ENCODE assay signal across 8 cellular contexts in genomic region chr1:228275435-228276342, GRCh38.
DNase-seq lines count a peak whose midpoint lies in the region; ATAC-seq and TF ChIP-seq lines count a peak whose summit lies in the region.

No MANE protein-coding gene starts in this region.

- ATAC-seq in GM18505 (IDR thresholded peaks at IDR 0.05; ENCODE audit: unreplicated experiment) (peak; percentile 69), HG03521 (IDR thresholded peaks at IDR 0.05; ENCODE audit: unreplicated experiment) (peak; percentile 62)
- ATAC-seq in activated naive CD4-positive, alpha-beta T cell treated with anti-CD3 and anti-CD28 coated beads, Interleukin-2, amount 50 U/mL, for 72 hours, result peak; percentile 90 to 92

- peak overlapping the region; percentile 75 to 86 for H3K27ac Mint-ChIP-seq in activated naive CD4-positive, alpha-beta T cell treated with anti-CD3 and anti-CD28 coated beads, Interleukin-2, amount 50 U/mL, for 72 hours
- no peak overlapping the region for H3K27ac Mint-ChIP-seq in glutamatergic neuron (ENCODE audit: unreplicated experiment)

- H3K27ac ChIP-seq in SJCRH30 (peak overlapping the region; percentile 82), stomach (peak overlapping the region; percentile 5 to 82 (median 67))

- H3K36me3 Mint-ChIP-seq in activated naive CD4-positive, alpha-beta T cell treated with anti-CD3 and anti-CD28 coated beads, Interleukin-2, amount 50 U/mL, for 72 hours, result no peaks in the 10 kb centered on the region
- no peaks in the 10 kb centered on the region for H3K36me3 Mint-ChIP-seq in glutamatergic neuron (ENCODE audit: unreplicated experiment)

- TF ChIP-seq POLR2A in GM18505 (IDR thresholded peaks at IDR 0.05; ENCODE audit: borderline replicate concordance, extremely low read depth, insufficient read depth, insufficient read length) (no peak), stomach (IDR thresholded peaks at IDR 0.05) (no peak)

- peak overlapping the region; percentile 49 for H3K4me3 Mint-ChIP-seq in glutamatergic neuron (ENCODE audit: unreplicated experiment)

- H3K36me3 ChIP-seq in SJCRH30 (no peaks in the 10 kb centered on the region), stomach (peaks cover 0 to 35% (median 20%) of the 10 kb centered on the region in 4 donors)

- no peak for TF ChIP-seq CTCF in glutamatergic neuron (IDR thresholded peaks at IDR 0.05; ENCODE audit: partially characterized antibody, unreplicated experiment)
- no peak for TF ChIP-seq CTCF in stomach (IDR thresholded peaks at IDR 0.05)

- H3K27me3 Mint-ChIP-seq in glutamatergic neuron (ENCODE audit: unreplicated experiment), result peaks cover 8% of the 10 kb centered on the region

- H3K9me3 ChIP-seq in SJCRH30 (replicated peaks), result no peaks in the 10 kb centered on the region
- H3K9me3 ChIP-seq in stomach, result no peaks in the 10 kb centered on the region

- intact Hi-C loops in stomach (cut with DNase I; ENCODE audit: low total_unique reads), result no loop called here

- no peaks in the 10 kb centered on the region for H3K9me3 Mint-ChIP-seq in activated naive CD4-positive, alpha-beta T cell treated with anti-CD3 and anti-CD28 coated beads, Interleukin-2, amount 50 U/mL, for 72 hours
- no peaks in the 10 kb centered on the region for H3K9me3 Mint-ChIP-seq in glutamatergic neuron (ENCODE audit: unreplicated experiment)

- H3K4me3 ChIP-seq in SJCRH30 (peak overlapping the region; percentile 68), stomach (peak overlapping the region; percentile 59 to 75 (median 64))

- TF ChIP-seq EP300 in stomach (IDR thresholded peaks at IDR 0.05), result no peak

- no peaks in the 10 kb centered on the region for H3K27me3 ChIP-seq in SJCRH30
- H3K27me3 ChIP-seq in stomach, result no peaks in the 10 kb centered on the region

- WGBS in stomach, 5 donors, result 1 to 6% (median 2%) methylated on average over 38 to 73 of the region's 73 CpGs

- no peaks in the 10 kb centered on the region for H3K4me1 ChIP-seq in SJCRH30
- H3K4me1 ChIP-seq in stomach, result peaks cover 11 to 23% (median 22%) of the 10 kb centered on the region in 4 donors

- H3K4me1 Mint-ChIP-seq in glutamatergic neuron (ENCODE audit: low read depth, unreplicated experiment), result no peaks in the 10 kb centered on the region

- DNase-seq in SJCRH30, result peak; percentile 96
- DNase-seq in activated naive CD4-positive, alpha-beta T cell treated with anti-CD3 and anti-CD28 coated beads, Interleukin-2, amount 50 U/mL, for 72 hours (ENCODE audit: low spot score in 2 of 2), result peak; percentile 81 to 83
- peak; percentile 87 for DNase-seq in glutamatergic neuron
- DNase-seq in non-pigmented ciliary epithelial cell (ENCODE audit: low read depth), result peak; percentile 35
- peak; percentile 86 for DNase-seq in stomach
- DNase-seq in UCSD-AML1 (lab: John Stamatoyannopoulos, UW; ENCODE audit: unreplicated experiment), result no peak
